17 cellular contexts compared by ENCODE assay signal in genomic region chr2:4420032-4420431, GRCh38.
DNase-seq lines count a peak whose midpoint lies in the region; ATAC-seq and TF ChIP-seq lines count a peak whose summit lies in the region.
"Had no signal": no experiment of that assay in that cellular context is flagged by ENCODE, and none has a peak within 500 bp of the region (broad histone marks: within the 10 kb centered on the region; RNA-seq: fewer than 3 reads in every experiment).

No MANE protein-coding gene starts in this region.

- H3K4me3 Mint-ChIP-seq in GM23338, result no peak overlapping the region
- no peak overlapping the region for H3K4me3 Mint-ChIP-seq in glutamatergic neuron (ENCODE audit: unreplicated experiment)
- H3K4me3 Mint-ChIP-seq: CD4-positive, alpha-beta memory T cell; T-helper 17 cell had no signal

- H3K4me1 ChIP-seq in A673 (ENCODE audit: insufficient read depth, low read length, poor library complexity, severe bottlenecking), result no peaks in the 10 kb centered on the region
- H3K4me1 ChIP-seq in GM23338 (ENCODE audit: insufficient read depth), result no peaks in the 10 kb centered on the region
- H3K4me1 ChIP-seq in aorta (ENCODE audit: control insufficient read depth in 1 of 2, insufficient read depth in 2 of 2, low read length in 2 of 2), result no peaks in the 10 kb centered on the region
- no peaks in the 10 kb centered on the region for H3K4me1 ChIP-seq in Karpas-422 (ENCODE audit: low read length)
- H3K4me1 ChIP-seq: Peyer's patch had no signal

- H3K4me1 Mint-ChIP-seq in GM23338, result no peaks in the 10 kb centered on the region; the same call in 2 of the 3 replicates
- no peaks in the 10 kb centered on the region for H3K4me1 Mint-ChIP-seq in glutamatergic neuron (ENCODE audit: low read depth, unreplicated experiment)
- H3K4me1 Mint-ChIP-seq: CD4-positive, alpha-beta memory T cell; T-helper 17 cell had no signal

- H3F3A ChIP-seq in GM23338 (replicated peaks; ENCODE audit: low read depth), result no peaks in the 10 kb centered on the region

- H3K9me2 ChIP-seq in GM23338 (ENCODE audit: insufficient read depth) (no peaks in the 10 kb centered on the region), Karpas-422 (replicated peaks; ENCODE audit: insufficient read depth, low read length) (no peaks in the 10 kb centered on the region)

- H3K79me2 ChIP-seq in GM23338 (replicated peaks; ENCODE audit: insufficient read depth), result no peaks in the 10 kb centered on the region
- H3K79me2 ChIP-seq in Karpas-422 (ENCODE audit: low read length), result no peaks in the 10 kb centered on the region

- H4K20me1 ChIP-seq in GM23338 (replicated peaks; ENCODE audit: insufficient read depth), result no peaks in the 10 kb centered on the region
- no peaks in the 10 kb centered on the region for H4K20me1 ChIP-seq in Karpas-422 (ENCODE audit: insufficient read depth, low read depth, low read length)

- H3K27me3 Mint-ChIP-seq in GM23338 (ENCODE audit: insufficient read depth, low read depth, poor library complexity) (no peaks in the 10 kb centered on the region), glutamatergic neuron (ENCODE audit: unreplicated experiment) (no peaks in the 10 kb centered on the region)
- H3K27me3 Mint-ChIP-seq: CD4-positive, alpha-beta memory T cell; T-helper 17 cell had no signal

- POLR2A ChIA-PET in A673 (lab: Charles Lee; ENCODE audit: low non-redundant PET), result no interaction called here

- no peaks in the 10 kb centered on the region for H3K27me3 ChIP-seq in A673 (replicated peaks; ENCODE audit: insufficient read depth, low read depth, low read length, poor library complexity)
- no peaks in the 10 kb centered on the region for H3K27me3 ChIP-seq in GM23338 (ENCODE audit: insufficient read depth)
- no peaks in the 10 kb centered on the region for H3K27me3 ChIP-seq in aorta (ENCODE audit: control insufficient read depth in 1 of 2, insufficient read depth in 2 of 2, low read length in 1 of 2)
- no peaks in the 10 kb centered on the region for H3K27me3 ChIP-seq in Karpas-422 (ENCODE audit: low read length)
- H3K27me3 ChIP-seq: Peyer's patch had no signal

- no peak overlapping the region for H3K27ac Mint-ChIP-seq in GM23338
- H3K27ac Mint-ChIP-seq in glutamatergic neuron (ENCODE audit: unreplicated experiment), result no peak overlapping the region
- H3K27ac Mint-ChIP-seq: CD4-positive, alpha-beta memory T cell; T-helper 17 cell had no signal

- CTCF ChIA-PET in A673 (lab: Charles Lee), result no interaction called here

- intact Hi-C loops in A673 (cut with micrococcal nuclease; ENCODE audit: unreplicated experiment) (no loop called here), aorta (cut with DNase I) (no loop called here)

- H3K4me2 ChIP-seq in GM23338, result no peak overlapping the region
- H3K4me2 ChIP-seq in Karpas-422 (ENCODE audit: low read depth, low read length, poor library complexity, severe bottlenecking), result no peak overlapping the region

- H3K4me3 ChIP-seq in A673 (ENCODE audit: low read depth, low read length, poor library complexity, severe bottlenecking) (no peak overlapping the region), GM23338 (no peak overlapping the region), aorta (ENCODE audit: low read length in 2 of 2) (no peak overlapping the region), Karpas-422 (ENCODE audit: low read length) (no peak overlapping the region)
- H3K4me3 ChIP-seq: Peyer's patch had no signal

- H3K36me3 Mint-ChIP-seq in GM23338 (ENCODE audit: low read depth) (peaks cover 24% of the 10 kb centered on the region), glutamatergic neuron (ENCODE audit: unreplicated experiment) (peaks cover 5% of the 10 kb centered on the region)
- H3K36me3 Mint-ChIP-seq: CD4-positive, alpha-beta memory T cell had no signal

- TF ChIP-seq CTCF in A673 (conservative IDR thresholded peaks at IDR 0.05; ENCODE audit: low read depth, low read length) (no peak), GM23338 (conservative IDR thresholded peaks at IDR 0.05; ENCODE audit: low read depth in 2 of 2) (peak; percentile 12 to 27; a peak in 1 of 4 replicates), glutamatergic neuron (IDR thresholded peaks at IDR 0.05; ENCODE audit: partially characterized antibody, unreplicated experiment) (peak; percentile 33)

- H3K9ac ChIP-seq in Karpas-422 (ENCODE audit: low read length), result no peak overlapping the region

- WGBS in aorta, 2 donors, result 29 to 47% methylated on average over 3 of the region's 3 CpGs

- BruUV-seq in A673 (replicated peaks; lab: Mats Ljungman, UMichigan), result no TSS peak

- peak; percentile 17 for DNase-seq in A673 (ENCODE audit: low spot score)
- DNase-seq in GM23338 (ENCODE audit: low spot score), result peak; percentile 39
- DNase-seq in OCI-M1 (lab: John Stamatoyannopoulos, UW), result peak; percentile 26
- DNase-seq in glutamatergic neuron, result no peak
- DNase-seq in aorta, result no peak
- DNase-seq in Karpas-422, result no peak
- no peak for DNase-seq in NCI-H2029 treated with DMSO at 0.1 percent for 48 hours (lab: John Stamatoyannopoulos, UW)
- DNase-seq: ACHN; CD4-positive, alpha-beta memory T cell; KG1; NCI-H1930; NCI-H526 treated with DMSO at 0.1 percent for 48 hours; Peyer's patch; SHP77; T-helper 17 cell had no signal

- ATAC-seq in GM23338 (peak; percentile 41; the same call in 1 of the 3 replicates), aorta (ENCODE audit: low FRiP score) (no peak), GM21447 (IDR thresholded peaks at IDR 0.05; ENCODE audit: unreplicated experiment) (no peak)
- ATAC-seq: HCT116, T-helper 17 cell had no signal

- H3K9me3 Mint-ChIP-seq in GM23338, result peaks cover 82% of the 10 kb centered on the region
- H3K9me3 Mint-ChIP-seq in glutamatergic neuron (ENCODE audit: unreplicated experiment), result no peaks in the 10 kb centered on the region

- H3K9me3 ChIP-seq in A673 (ENCODE audit: low read depth, low read length, poor library complexity, severe bottlenecking) (no peaks in the 10 kb centered on the region), aorta (ENCODE audit: control insufficient read depth, low read length) (peaks cover 4% of the 10 kb centered on the region), Karpas-422 (ENCODE audit: low read length) (0 out of 2 replicates have a peak, but pooled peaks cover 2% of the 10 kb centered on the region)
- H3K9me3 ChIP-seq: Peyer's patch had no signal

- no peak overlapping the region for H2AFZ ChIP-seq in GM23338
- H2AFZ ChIP-seq in Karpas-422 (ENCODE audit: low read length), result no peak overlapping the region

- H3K27ac ChIP-seq in A673 (ENCODE audit: low read depth, low read length, poor library complexity, severe bottlenecking) (no peak overlapping the region), GM23338 (ENCODE audit: low read depth) (no peak overlapping the region), aorta (ENCODE audit: low read depth in 1 of 2, low read length in 2 of 2) (no peak overlapping the region), Karpas-422 (ENCODE audit: low read length) (no peak overlapping the region)
- H3K27ac ChIP-seq: Peyer's patch had no signal

- no peaks in the 10 kb centered on the region for H3K36me3 ChIP-seq in A673 (ENCODE audit: insufficient read depth, low read length, poor library complexity, severe bottlenecking)
- no peaks in the 10 kb centered on the region for H3K36me3 ChIP-seq in GM23338 (ENCODE audit: insufficient read depth)
- no peaks in the 10 kb centered on the region for H3K36me3 ChIP-seq in aorta (ENCODE audit: control insufficient read depth in 1 of 2, insufficient read depth in 2 of 2, low read length in 1 of 2)
- no peaks in the 10 kb centered on the region for H3K36me3 ChIP-seq in Karpas-422 (ENCODE audit: insufficient read depth, low read length)
- H3K36me3 ChIP-seq: Peyer's patch had no signal

TF ChIP-seq in GM23338, 12 proteins besides CTCF, POLR2A, EP300 and RAD21 (continues in another document):
- TF ChIP-seq EZH2phosphoT487 (IDR thresholded peaks at IDR 0.05; ENCODE audit: unreplicated experiment) (no peak), POLR2AphosphoS5 (IDR thresholded peaks at IDR 0.05; ENCODE audit: low read depth) (no peak), STAT1 (IDR thresholded peaks at IDR 0.05; ENCODE audit: unreplicated experiment) (no peak), ZNF114 (CRISPR knock-in tag; IDR thresholded peaks at IDR 0.05) (no peak), REST (IDR thresholded peaks at IDR 0.05; ENCODE audit: unreplicated experiment) (no peak), EZH2 (IDR thresholded peaks at IDR 0.05; ENCODE audit: low read depth, unreplicated experiment) (no peak)

Comparison
In these comparisons a context has a peak if more than half of its experiments do, and no peak if none do; other contexts are left out.
1. DNase-seq: peak in A673 (single experiment), GM23338 (single experiment) and OCI-M1 (single experiment); none in glutamatergic neuron (single experiment), aorta (0 of 2), Karpas-422 (single experiment) and NCI-H2029 treated with DMSO at 0.1 percent for 48 hours (single experiment).